In genomic region chr10:66151346-66151745, GRCh38 we compare ENCODE assay signal across 17 cellular contexts.
A peak's percentile ranks its signal among the peaks of the same experiment; 100 is the strongest.
DNase-seq lines count a peak whose midpoint lies in the region; ATAC-seq, FAIRE-seq and TF ChIP-seq lines count a peak whose summit lies in the region.
"Had no signal": no experiment of that assay in that cellular context is flagged by ENCODE, and none has a peak within 500 bp of the region (broad histone marks: within the 10 kb centered on the region; RNA-seq: fewer than 3 reads in every experiment).

No MANE protein-coding gene starts in this region.

- intact Hi-C loops in PC-9 (cut with micrococcal nuclease; ENCODE audit: unreplicated experiment) = no loop called here
- intact Hi-C loops in endothelial cell of umbilical vein (cut with micrococcal nuclease) = no loop called here

- no peak overlapping the region for H3K9ac ChIP-seq in GM23248
- no peak overlapping the region for H3K9ac ChIP-seq in endothelial cell of umbilical vein (replicated peaks; ENCODE audit: extremely low read depth, insufficient read depth, low read length)
- H3K9ac ChIP-seq in mesenchymal stem cell (ENCODE audit: low read length) = no peak overlapping the region
- H3K9ac ChIP-seq: BLaER1 treated with 17β-estradiol and CSF1 and Interleukin-3, amounts not matched to agents 10 nM and 100 nM had no signal

- H2BK5ac ChIP-seq in mesenchymal stem cell (ENCODE audit: low read depth, low read length, poor library complexity, severe bottlenecking) = no peak overlapping the region

- H3F3A ChIP-seq in GM23248 (ENCODE audit: insufficient read depth) (no peaks in the 10 kb centered on the region), PC-9 (ENCODE audit: insufficient read depth, low read depth) (no peaks in the 10 kb centered on the region)

- H3K4me2 ChIP-seq in GM23248 (ENCODE audit: unreplicated experiment) (no peak overlapping the region), PC-9 (no peak overlapping the region), endothelial cell of umbilical vein (ENCODE audit: insufficient read depth, low read length) (no peak overlapping the region), mesenchymal stem cell (ENCODE audit: low read length, poor library complexity, severe bottlenecking) (no peak overlapping the region), hepatocyte (no peak overlapping the region)

- no peak overlapping the region for H2BK12ac ChIP-seq in mesenchymal stem cell (ENCODE audit: low read length in 2 of 2)

- H3K4ac ChIP-seq in mesenchymal stem cell (ENCODE audit: low read depth in 1 of 2, low read length in 2 of 2) = no peak overlapping the region

- no peak overlapping the region for H2BK120ac ChIP-seq in mesenchymal stem cell (ENCODE audit: low read depth, low read length)

- H2BK15ac ChIP-seq in mesenchymal stem cell (ENCODE audit: low read depth, poor library complexity, severe bottlenecking) = no peak overlapping the region

- TF ChIP-seq CTCF in PC-9 (conservative IDR thresholded peaks at IDR 0.05) = no peak
- no peak for TF ChIP-seq CTCF in endothelial cell of umbilical vein (IDR thresholded peaks at IDR 0.05; ENCODE audit: extremely low read depth in 1 of 2, insufficient read depth in 1 of 2, low read depth in 1 of 2, low read length in 2 of 2)
- TF ChIP-seq CTCF in hepatocyte (IDR thresholded peaks at IDR 0.05; ENCODE audit: poor library complexity) = no peak

- peak; percentile 12 for DNase-seq in GM23248
- DNase-seq in PC-9 = no peak
- DNase-seq in endothelial cell of umbilical vein (ENCODE audit: low read depth, low spot score) = no peak
- peak; percentile 32 for DNase-seq in mesenchymal stem cell
- DNase-seq in frontal cortex (ENCODE audit: low spot score in 2 of 2) = no peak
- DNase-seq in hepatocyte (ENCODE audit: low spot score) = no peak
- DNase-seq: CD8-positive, alpha-beta T cell; HFFc6; NCI-H1105 treated with DMSO at 0.1 percent for 48 hours; NCI-H1694; SHP77 had no signal

- H3K4me1 ChIP-seq in GM23248 (ENCODE audit: insufficient read depth) (no peaks in the 10 kb centered on the region), PC-9 (replicated peaks; ENCODE audit: insufficient read depth) (no peaks in the 10 kb centered on the region), endothelial cell of umbilical vein (ENCODE audit: control insufficient read depth, extremely low read depth, insufficient read depth, low read length) (no peaks in the 10 kb centered on the region), mesenchymal stem cell (ENCODE audit: control insufficient read depth, insufficient read depth, low read depth, low read length) (no peaks in the 10 kb centered on the region), hepatocyte (ENCODE audit: insufficient read depth) (no peaks in the 10 kb centered on the region)

- H3K14ac ChIP-seq in mesenchymal stem cell (ENCODE audit: low read length in 2 of 2) = no peak overlapping the region

- no peak overlapping the region for H4K8ac ChIP-seq in mesenchymal stem cell (ENCODE audit: low read length)

- H3K36me3 ChIP-seq in GM23248 (ENCODE audit: low read depth) = no peaks in the 10 kb centered on the region
- H3K36me3 ChIP-seq in PC-9 (ENCODE audit: low read depth) = no peaks in the 10 kb centered on the region
- no peaks in the 10 kb centered on the region for H3K36me3 ChIP-seq in endothelial cell of umbilical vein (ENCODE audit: control insufficient read depth in 2 of 2, extremely low read depth in 1 of 2, insufficient read depth in 2 of 2, low read length in 2 of 2)
- no peaks in the 10 kb centered on the region for H3K36me3 ChIP-seq in mesenchymal stem cell (ENCODE audit: control insufficient read depth in 1 of 2, insufficient read depth in 2 of 2, low read depth in 1 of 2, low read length in 2 of 2)
- H3K36me3 ChIP-seq in hepatocyte (replicated peaks; ENCODE audit: insufficient read depth, low read depth) = no peaks in the 10 kb centered on the region
- H3K36me3 ChIP-seq: BLaER1 treated with 17β-estradiol and CSF1 and Interleukin-3, amounts not matched to agents 10 nM and 100 nM had no signal

- no peaks in the 10 kb centered on the region for H3K9me3 ChIP-seq in GM23248 (ENCODE audit: low read depth)
- H3K9me3 ChIP-seq in PC-9 (ENCODE audit: insufficient read depth, low read depth) = no peaks in the 10 kb centered on the region
- no peaks in the 10 kb centered on the region for H3K9me3 ChIP-seq in endothelial cell of umbilical vein (replicated peaks; ENCODE audit: control insufficient read depth, insufficient read depth, low read length)
- no peaks in the 10 kb centered on the region for H3K9me3 ChIP-seq in mesenchymal stem cell (ENCODE audit: control insufficient read depth, low read length)
- H3K9me3 ChIP-seq in hepatocyte (ENCODE audit: low read depth) = no peaks in the 10 kb centered on the region
- H3K9me3 ChIP-seq: BLaER1 treated with 17β-estradiol and CSF1 and Interleukin-3, amounts not matched to agents 10 nM and 100 nM had no signal

- WGBS in GM23248 (ENCODE audit: low coverage in 1 of 2, low lambda C conversion rate in 2 of 2, missing lambda C conversion rate in 2 of 2), 2 experiments = 6 to 8% methylated on average over 2 of the region's 2 CpGs
- no CpG with 5 or more reads among the region's 2 CpGs for WGBS in mesenchymal stem cell
- 70% methylated on average over 2 of the region's 2 CpGs for WGBS in hepatocyte (ENCODE audit: low lambda C conversion rate, missing lambda C conversion rate)

- POLR2A ChIA-PET in PC-9 (lab: Charles Lee; ENCODE audit: unreplicated experiment) (no interaction called here), endothelial cell of umbilical vein (lab: Charles Lee) (no interaction called here)

- no peaks in the 10 kb centered on the region for H3K9me1 ChIP-seq in endothelial cell of umbilical vein (replicated peaks; ENCODE audit: control insufficient read depth, extremely low read depth, insufficient read depth, low read length)

- in situ Hi-C loops in GM23248 (cut with MboI) = no loop called here

- no peak overlapping the region for H3K18ac ChIP-seq in mesenchymal stem cell (ENCODE audit: low read depth in 1 of 2, low read length in 2 of 2)

- H3K27me3 ChIP-seq in GM23248 (replicated peaks; ENCODE audit: insufficient read depth) = no peaks in the 10 kb centered on the region
- H3K27me3 ChIP-seq in PC-9 (ENCODE audit: insufficient read depth, low read depth) = no peaks in the 10 kb centered on the region
- H3K27me3 ChIP-seq in endothelial cell of umbilical vein (ENCODE audit: control insufficient read depth in 2 of 2, insufficient read depth in 2 of 2, low read length in 2 of 2) = no peaks in the 10 kb centered on the region
- no peaks in the 10 kb centered on the region for H3K27me3 ChIP-seq in mesenchymal stem cell (ENCODE audit: control insufficient read depth in 1 of 2, insufficient read depth in 1 of 2, low read length in 2 of 2)
- H3K27me3 ChIP-seq in hepatocyte = no peaks in the 10 kb centered on the region
- H3K27me3 ChIP-seq: BLaER1 treated with 17β-estradiol and CSF1 and Interleukin-3, amounts not matched to agents 10 nM and 100 nM had no signal

- H3K27ac ChIP-seq in GM23248 (no peak overlapping the region), PC-9 (no peak overlapping the region), endothelial cell of umbilical vein (ENCODE audit: insufficient read depth, low read depth, low read length) (no peak overlapping the region), mesenchymal stem cell (ENCODE audit: low read length, poor library complexity, severe bottlenecking) (no peak overlapping the region), hepatocyte (no peak overlapping the region)
- H3K27ac ChIP-seq: BLaER1 treated with 17β-estradiol and CSF1 and Interleukin-3, amounts not matched to agents 10 nM and 100 nM; HL-60; SK-N-MC had no signal

- no peak overlapping the region for H4K91ac ChIP-seq in mesenchymal stem cell (ENCODE audit: low read length)

- H2AFZ ChIP-seq in GM23248 (no peak overlapping the region), PC-9 (peak overlapping the region; percentile 19; the same call in 1 of the 2 replicates), endothelial cell of umbilical vein (ENCODE audit: low read depth, low read length) (no peak overlapping the region), mesenchymal stem cell (ENCODE audit: low read depth, low read length) (no peak overlapping the region), hepatocyte (no peak overlapping the region)

- H3K79me2 ChIP-seq in GM23248 (ENCODE audit: insufficient read depth) (no peaks in the 10 kb centered on the region), PC-9 (ENCODE audit: low read depth) (no peaks in the 10 kb centered on the region), endothelial cell of umbilical vein (ENCODE audit: control insufficient read depth, insufficient read depth, low read length) (no peaks in the 10 kb centered on the region), hepatocyte (no peaks in the 10 kb centered on the region)

- FAIRE-seq in endothelial cell of umbilical vein (lab: Jason Lieb, UNC) (no peak), frontal cortex (lab: Jason Lieb, UNC) (no peak)
- FAIRE-seq: GM12892, GM18507 had no signal

- CTCF ChIA-PET in PC-9 (lab: Charles Lee) = no interaction called here
- CTCF ChIA-PET in endothelial cell of umbilical vein (lab: Charles Lee) = no interaction called here

- no peak for ATAC-seq in HG03045 (IDR thresholded peaks at IDR 0.05; ENCODE audit: unreplicated experiment)
- ATAC-seq: CD8-positive, alpha-beta T cell had no signal

- H3K4me3 ChIP-seq in GM23248 = no peak overlapping the region
- H3K4me3 ChIP-seq in PC-9 = no peak overlapping the region
- H3K4me3 ChIP-seq in endothelial cell of umbilical vein (replicated peaks in 1 of 3; ENCODE audit: insufficient read depth in 1 of 3, low read depth in 1 of 3, low read length in 3 of 3) = no peak overlapping the region
- no peak overlapping the region for H3K4me3 ChIP-seq in mesenchymal stem cell (ENCODE audit: insufficient read depth in 1 of 2, low read depth in 1 of 2, low read length in 2 of 2)
- no peak overlapping the region for H3K4me3 ChIP-seq in hepatocyte
- H3K4me3 ChIP-seq: BLaER1 treated with 17β-estradiol and CSF1 and Interleukin-3, amounts not matched to agents 10 nM and 100 nM; SK-N-MC had no signal

- H3K79me1 ChIP-seq in mesenchymal stem cell (replicated peaks; ENCODE audit: low read length, poor library complexity, severe bottlenecking) = no peaks in the 10 kb centered on the region

- dilution Hi-C loops in endothelial cell of umbilical vein (cut with MboI; ENCODE audit: extremely low pct_ligation_motif_present, low sequenced_read_pairs) = no loop called here

- BruUV-seq in PC-9 (replicated peaks; lab: Mats Ljungman, UMichigan) (no TSS peak), endothelial cell of umbilical vein (replicated peaks; lab: Mats Ljungman, UMichigan) (no TSS peak)

- H3K9me2 ChIP-seq in GM23248 (ENCODE audit: insufficient read depth) (no peaks in the 10 kb centered on the region), PC-9 (ENCODE audit: insufficient read depth) (no peaks in the 10 kb centered on the region; the same call in 1 of the 2 replicates), hepatocyte (replicated peaks; ENCODE audit: insufficient read depth) (no peaks in the 10 kb centered on the region)

- H4K20me1 ChIP-seq in GM23248 (ENCODE audit: insufficient read depth) (no peaks in the 10 kb centered on the region), PC-9 (ENCODE audit: insufficient read depth) (no peaks in the 10 kb centered on the region; the same call in 1 of the 2 replicates), endothelial cell of umbilical vein (replicated peaks; ENCODE audit: control insufficient read depth, extremely low read depth, insufficient read depth, low read length) (no peaks in the 10 kb centered on the region), hepatocyte (ENCODE audit: insufficient read depth, poor library complexity, severe bottlenecking) (no peaks in the 10 kb centered on the region)
- H4K20me1 ChIP-seq: BLaER1 treated with 17β-estradiol and CSF1 and Interleukin-3, amounts not matched to agents 10 nM and 100 nM had no signal

- no peak overlapping the region for H3K23ac ChIP-seq in mesenchymal stem cell (ENCODE audit: low read length in 2 of 2)

- no peak overlapping the region for H2AK5ac ChIP-seq in mesenchymal stem cell (ENCODE audit: low read length, severe bottlenecking)

- no peak for TF ChIP-seq POLR2A in endothelial cell of umbilical vein (IDR thresholded peaks at IDR 0.05; ENCODE audit: low read depth, low read length)

Comparison
In these comparisons a context has a peak if more than half of its experiments do, and no peak if none do; other contexts are left out.
1. DNase-seq: peak in GM23248 (single experiment) and mesenchymal stem cell (single experiment); none in PC-9 (0 of 2), endothelial cell of umbilical vein (single experiment), frontal cortex (0 of 2) and hepatocyte (single experiment).